ENCODE assay signal across 9 cellular contexts in genomic region chr1:231724876-231725647, GRCh38.
DNase-seq lines count a peak whose midpoint lies in the region; ATAC-seq and TF ChIP-seq lines count a peak whose summit lies in the region.
"Had no signal": no experiment of that assay in that cellular context is flagged by ENCODE, and none has a peak within 500 bp of the region (broad histone marks: within the 10 kb centered on the region; RNA-seq: fewer than 3 reads in every experiment).

No MANE protein-coding gene starts in this region.

- H3K9ac ChIP-seq in BLaER1 treated with 17β-estradiol and CSF1 and Interleukin-3, amounts not matched to agents 10 nM and 100 nM = 0 out of 22 replicates have a peak overlapping the region, but pooled peaks of 1 of the 11 experiments have one; percentile 2
- H3K9ac ChIP-seq: parathyroid adenoma had no signal

- H3K36me3 Mint-ChIP-seq in glutamatergic neuron (ENCODE audit: unreplicated experiment) = no peaks in the 10 kb centered on the region

- peak overlapping the region in 7 of 11 experiments; percentile 16 to 47 (median 33); a peak in 7 of 22 replicates for H3K27ac ChIP-seq in BLaER1 treated with 17β-estradiol and CSF1 and Interleukin-3, amounts not matched to agents 10 nM and 100 nM
- H3K27ac ChIP-seq: parathyroid adenoma had no signal

- peak; percentile 55 for TF ChIP-seq CTCF in GM12874 (IDR thresholded peaks at IDR 0.05; ENCODE audit: insufficient read depth, low read depth, low read length)
- peak; percentile 50 for TF ChIP-seq CTCF in glutamatergic neuron (IDR thresholded peaks at IDR 0.05; ENCODE audit: partially characterized antibody, unreplicated experiment)

- peaks cover 9% of the 10 kb centered on the region for H3K27me3 Mint-ChIP-seq in glutamatergic neuron (ENCODE audit: unreplicated experiment)

- peak; percentile 46 for DNase-seq in SW480 (ENCODE audit: low spot score)
- peak; percentile 70 for DNase-seq in glutamatergic neuron
- peak; percentile 7 to 9 for DNase-seq in stimulated activated CD4-positive, alpha-beta T cell treated with anti-CD3 and anti-CD28 coated beads, Interleukin-4, amount 100 ng/mL, for 48 hours (ENCODE audit: low read depth in 2 of 2)
- DNase-seq in OCI-M2 (lab: John Stamatoyannopoulos, UW; ENCODE audit: unreplicated experiment) = no peak

- no peak for ATAC-seq in HG03025 (IDR thresholded peaks at IDR 0.05; ENCODE audit: low FRiP score, unreplicated experiment)

- H3K27ac Mint-ChIP-seq in glutamatergic neuron (ENCODE audit: unreplicated experiment) = peak overlapping the region; percentile 15

- no peak for TF ChIP-seq EP300 in Ishikawa (IDR thresholded peaks at IDR 0.05; ENCODE audit: borderline replicate concordance)

- H3K9me3 Mint-ChIP-seq in glutamatergic neuron (ENCODE audit: unreplicated experiment) = peaks cover 1% of the 10 kb centered on the region

- no peaks in the 10 kb centered on the region for H3K27me3 ChIP-seq in BLaER1 treated with 17β-estradiol and CSF1 and Interleukin-3, amounts not matched to agents 10 nM and 100 nM

- H3K36me3 ChIP-seq in BLaER1 treated with 17β-estradiol and CSF1 and Interleukin-3, amounts not matched to agents 10 nM and 100 nM = peaks cover 4 to 51% (median 13%) of the 10 kb centered on the region in 11 experiments; a peak in 14 of 22 replicates

- peak overlapping the region; percentile 49 to 86 (median 77) for H3K4me2 ChIP-seq in BLaER1 treated with 17β-estradiol and CSF1 and Interleukin-3, amounts not matched to agents 10 nM and 100 nM

- peak; percentile 65 for TF ChIP-seq RAD21 in Ishikawa (IDR thresholded peaks at IDR 0.05; ENCODE audit: low read depth)

- H3K4me1 ChIP-seq in BLaER1 treated with 17β-estradiol and CSF1 and Interleukin-3, amounts not matched to agents 10 nM and 100 nM = peaks cover 44 to 48% (median 45%) of the 10 kb centered on the region in 10 experiments
- H3K4me1 ChIP-seq: parathyroid adenoma had no signal

- peaks cover 0 to 8% (median 0%) of the 10 kb centered on the region in 11 experiments; a peak in 1 of 22 replicates for H4K20me1 ChIP-seq in BLaER1 treated with 17β-estradiol and CSF1 and Interleukin-3, amounts not matched to agents 10 nM and 100 nM

- peaks cover 0 to 21% (median 9%) of the 10 kb centered on the region in 11 experiments; a peak in 10 of 22 replicates for H3K9me3 ChIP-seq in BLaER1 treated with 17β-estradiol and CSF1 and Interleukin-3, amounts not matched to agents 10 nM and 100 nM (replicated peaks in 1 of 11)

- no peak overlapping the region for H3K4me3 ChIP-seq in BLaER1 treated with 17β-estradiol and CSF1 and Interleukin-3, amounts not matched to agents 10 nM and 100 nM

- H3K4me3 Mint-ChIP-seq in glutamatergic neuron (ENCODE audit: unreplicated experiment) = no peak overlapping the region

- peaks cover 15% of the 10 kb centered on the region for H3K4me1 Mint-ChIP-seq in glutamatergic neuron (ENCODE audit: low read depth, unreplicated experiment)

TF ChIP-seq in Ishikawa, 13 proteins besides CTCF, POLR2A, EP300 and RAD21:
- TF ChIP-seq TEAD4 (IDR thresholded peaks at IDR 0.05) (no peak), ZBTB7A (IDR thresholded peaks at IDR 0.05; ENCODE audit: low read depth) (no peak), REST (IDR thresholded peaks at IDR 0.05; ENCODE audit: low read depth) (no peak), FOXM1 (IDR thresholded peaks at IDR 0.05; ENCODE audit: borderline replicate concordance, low read depth) (no peak), USF1 (IDR thresholded peaks at IDR 0.05) (no peak), CEBPB (IDR thresholded peaks at IDR 0.05) (no peak), NFIC (IDR thresholded peaks at IDR 0.05) (no peak), TCF12 (IDR thresholded peaks at IDR 0.05; ENCODE audit: low read depth) (no peak), TAF1 (IDR thresholded peaks at IDR 0.05; ENCODE audit: low read depth) (no peak), CREB1 (IDR thresholded peaks at IDR 0.05; ENCODE audit: low read depth) (no peak), MAX (IDR thresholded peaks at IDR 0.05) (no peak), YY1 (IDR thresholded peaks at IDR 0.05; ENCODE audit: low read depth) (no peak)
